Comparison of ENCODE assay signal across 12 cellular contexts in genomic region chr15:101175396-101175795, GRCh38.
A peak's percentile ranks its signal among the peaks of the same experiment; 100 is the strongest.
DNase-seq lines count a peak whose midpoint lies in the region; ATAC-seq and TF ChIP-seq lines count a peak whose summit lies in the region.
"Had no signal": no experiment of that assay in that cellular context is flagged by ENCODE, and none has a peak within 500 bp of the region (broad histone marks: within the 10 kb centered on the region; RNA-seq: fewer than 3 reads in every experiment).

No MANE protein-coding gene starts in this region.

- H2BK5ac ChIP-seq in trophoblast cell (ENCODE audit: low read depth, low read length, poor library complexity), result no peak overlapping the region

- no peak for TF ChIP-seq CTCF in CD8-positive, alpha-beta T cell (IDR thresholded peaks at IDR 0.05)
- no peak for TF ChIP-seq CTCF in parathyroid adenoma (IDR thresholded peaks at IDR 0.05)

- H3K27me3 Mint-ChIP-seq in CD8-positive, alpha-beta T cell (ENCODE audit: low read depth), result no peaks in the 10 kb centered on the region

- POLR2A ChIA-PET in CD8-positive, alpha-beta T cell (lab: Charles Lee), result no interaction called here

- peak overlapping the region; percentile 37 for H3K27ac Mint-ChIP-seq in CD8-positive, alpha-beta T cell

- no peak overlapping the region for H3K4me3 Mint-ChIP-seq in CD8-positive, alpha-beta T cell

- no peak overlapping the region for H3K4me3 ChIP-seq in CD8-positive, alpha-beta T cell (ENCODE audit: low read depth, low read length)
- H3K4me3 ChIP-seq in parathyroid adenoma (ENCODE audit: low read depth, low read length) (no peak overlapping the region), trophoblast cell (ENCODE audit: low read depth, low read length) (no peak overlapping the region)
- H3K4me3 ChIP-seq: PC-9 had no signal

- no peak overlapping the region for H2BK120ac ChIP-seq in trophoblast cell (ENCODE audit: insufficient read depth, low read length, poor library complexity)

- no peaks in the 10 kb centered on the region for H3K9me3 Mint-ChIP-seq in CD8-positive, alpha-beta T cell

- no peak overlapping the region for H3K18ac ChIP-seq in trophoblast cell (ENCODE audit: low read length)

- H3K9me3 ChIP-seq in CD8-positive, alpha-beta T cell (ENCODE audit: low read length), result no peaks in the 10 kb centered on the region
- H3K9me3 ChIP-seq in parathyroid adenoma (ENCODE audit: control insufficient read depth, low read length) (no peaks in the 10 kb centered on the region), trophoblast cell (ENCODE audit: insufficient read depth, low read depth, low read length) (peaks cover 8% of the 10 kb centered on the region)

- H3K79me2 ChIP-seq in parathyroid adenoma (no peaks in the 10 kb centered on the region), trophoblast cell (ENCODE audit: control insufficient read depth, insufficient read depth, low read length, poor library complexity) (peaks cover 1% of the 10 kb centered on the region)

- no peak overlapping the region for H4K8ac ChIP-seq in trophoblast cell (ENCODE audit: low read depth, low read length)

- H2AFZ ChIP-seq in parathyroid adenoma, result no peak overlapping the region
- H2AFZ ChIP-seq in trophoblast cell (ENCODE audit: insufficient read depth, low read length, poor library complexity), result no peak overlapping the region
- H2AFZ ChIP-seq: PC-9 had no signal

- peaks cover 8% of the 10 kb centered on the region for H3K4me1 ChIP-seq in CD8-positive, alpha-beta T cell (ENCODE audit: insufficient read depth, low read length)
- no peaks in the 10 kb centered on the region for H3K4me1 ChIP-seq in parathyroid adenoma
- H3K4me1 ChIP-seq in trophoblast cell (ENCODE audit: control insufficient read depth in 1 of 2, insufficient read depth in 2 of 2, low read length in 2 of 2), result peaks cover 7% of the 10 kb centered on the region in 2 experiments

- no peak overlapping the region for H4K12ac ChIP-seq in trophoblast cell (ENCODE audit: low read depth, low read length)

- no peak overlapping the region for H2BK12ac ChIP-seq in trophoblast cell (ENCODE audit: low read length)

- no peak for ATAC-seq in CD8-positive, alpha-beta T cell
- no peak for ATAC-seq in GM21360 (IDR thresholded peaks at IDR 0.05; ENCODE audit: unreplicated experiment)

- peaks cover 14% of the 10 kb centered on the region for H3K36me3 ChIP-seq in CD8-positive, alpha-beta T cell (ENCODE audit: insufficient read depth, low read length)
- H3K36me3 ChIP-seq in parathyroid adenoma (ENCODE audit: control insufficient read depth, insufficient read depth, low read length) (no peaks in the 10 kb centered on the region), trophoblast cell (ENCODE audit: control insufficient read depth in 1 of 2, insufficient read depth in 2 of 2, low read length in 2 of 2) (peaks cover 16 to 25% of the 10 kb centered on the region in 2 experiments)

- intact Hi-C loops in CD8-positive, alpha-beta T cell (cut with DNase I, micrococcal nuclease), result no loop called here

- H3K14ac ChIP-seq in trophoblast cell (ENCODE audit: low read length), result no peak overlapping the region

- no peak for DNase-seq in CD8-positive, alpha-beta T cell
- DNase-seq in NOMO-1 treated with DMSO at 0.1 percent for 48 hours (lab: John Stamatoyannopoulos, UW; ENCODE audit: unreplicated experiment), result peak; percentile 91
- DNase-seq in dermis blood vessel endothelial cell, result peak; percentile 83
- DNase-seq in SW480 (ENCODE audit: low spot score), result no peak
- no peak for DNase-seq in trophoblast cell
- DNase-seq: COR-L47, NCI-H1092 treated with DMSO at 0.1 percent for 48 hours, NCI-H446, PC-9, retina had no signal

- H3K4me2 ChIP-seq in parathyroid adenoma (ENCODE audit: low read length), result no peak overlapping the region
- no peak overlapping the region for H3K4me2 ChIP-seq in trophoblast cell (ENCODE audit: low read length)
- H3K4me2 ChIP-seq: PC-9 had no signal

- no peak overlapping the region for H3K27ac ChIP-seq in CD8-positive, alpha-beta T cell (ENCODE audit: low read depth, low read length)
- H3K27ac ChIP-seq in parathyroid adenoma (peak overlapping the region; percentile 24), trophoblast cell (ENCODE audit: low read depth, low read length) (no peak overlapping the region)
- H3K27ac ChIP-seq: PC-9 had no signal

- peaks cover 6% of the 10 kb centered on the region for H3K4me1 Mint-ChIP-seq in CD8-positive, alpha-beta T cell (ENCODE audit: low read depth)

- H3K23ac ChIP-seq in trophoblast cell (ENCODE audit: low read length), result no peak overlapping the region

- no peaks in the 10 kb centered on the region for H3K27me3 ChIP-seq in CD8-positive, alpha-beta T cell (ENCODE audit: insufficient read depth, low read length)
- H3K27me3 ChIP-seq in parathyroid adenoma (ENCODE audit: control insufficient read depth, insufficient read depth, low read length), result no peaks in the 10 kb centered on the region
- H3K27me3 ChIP-seq in trophoblast cell (ENCODE audit: insufficient read depth, low read length), result no peaks in the 10 kb centered on the region

- peaks cover 2% of the 10 kb centered on the region for H3K79me1 ChIP-seq in trophoblast cell (ENCODE audit: low read length)

- no peak overlapping the region for H3K4ac ChIP-seq in trophoblast cell (ENCODE audit: low read depth, low read length)

- CTCF ChIA-PET in CD8-positive, alpha-beta T cell (lab: Charles Lee), result no interaction called here

- H4K91ac ChIP-seq in trophoblast cell (ENCODE audit: low read depth, low read length), result no peak overlapping the region

- WGBS in trophoblast cell (ENCODE audit: extremely low coverage, insufficient coverage, insufficient read length), result no CpG with 5 or more reads among the region's 12 CpGs

- no peak overlapping the region for H3K9ac ChIP-seq in parathyroid adenoma
- no peak overlapping the region for H3K9ac ChIP-seq in trophoblast cell (ENCODE audit: low read length)

- H2AK5ac ChIP-seq in trophoblast cell (ENCODE audit: low read length), result no peak overlapping the region

- peaks cover 40% of the 10 kb centered on the region for H3K36me3 Mint-ChIP-seq in CD8-positive, alpha-beta T cell

Comparison
In these comparisons a context has a peak if more than half of its experiments do, and no peak if none do; other contexts are left out.
1. DNase-seq: peak in NOMO-1 treated with DMSO at 0.1 percent for 48 hours (single experiment) and dermis blood vessel endothelial cell (single experiment); none in CD8-positive, alpha-beta T cell (0 of 7), SW480 (single experiment) and trophoblast cell (0 of 2).